Comparison of ENCODE assay signal across 22 cellular contexts in the genomic region with DNA sequence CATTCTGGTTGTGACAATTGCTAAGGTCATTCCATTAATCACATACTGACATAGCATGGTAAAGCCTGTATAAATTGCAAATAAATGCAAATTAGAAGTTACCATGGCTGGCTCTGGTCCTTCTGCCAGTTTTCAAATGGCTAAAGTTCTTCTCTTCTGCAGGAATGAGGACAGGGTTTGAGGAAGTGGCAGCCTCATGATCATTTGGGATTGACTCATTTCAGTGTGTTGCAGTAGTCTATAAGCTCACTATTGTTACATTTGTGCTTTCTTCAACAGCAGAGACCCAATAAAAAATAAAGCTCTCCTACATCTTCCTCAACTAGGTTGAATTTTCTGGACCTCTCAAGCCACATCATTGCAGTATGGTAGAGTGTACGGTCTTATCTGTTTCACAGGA.
"Had no signal": no experiment of that assay in that cellular context is flagged by ENCODE, and none has a peak within 500 bp of the region (broad histone marks: within the 10 kb centered on the region; RNA-seq: fewer than 3 reads in every experiment).

No MANE protein-coding gene starts in this region.

- H3K4me3 ChIP-seq: coronary artery, heart left ventricle, right atrium auricular region, sigmoid colon, skin epidermis, stomach, thoracic aorta, transverse colon had no signal

- DNase-seq: effector CD4-positive, alpha-beta T cell; endodermal cell; heart left ventricle; hippocampal formation; kidney glomerular epithelial cell; mesendoderm; naive thymus-derived CD4-positive, alpha-beta T cell; nephron progenitor cell; posterior cingulate gyrus; sigmoid colon; stimulated activated CD4-positive, alpha-beta T cell treated with anti-CD3 and anti-CD28 coated beads, Interleukin-2, amount 100 ng/mL, for 24 hours; stimulated activated CD4-positive, alpha-beta T cell treated with anti-CD3 and anti-CD28 coated beads, Interleukin-4, amount 100 ng/mL, for 4 hours; stimulated activated naive B cell treated with anti-CD40 and anti-IgM and Interleukin-4, amounts not matched to agents 10 μg/mL and 1 μg/mL and 100 μg/mL, for 72 hours; stomach; substantia nigra; transverse colon had no signal

- H3K27ac Mint-ChIP-seq: endodermal cell; naive thymus-derived CD4-positive, alpha-beta T cell; nephron progenitor cell; stimulated activated naive B cell treated with anti-CD40 and anti-IgM and Interleukin-4, amounts not matched to agents 10 μg/mL and 1 μg/mL and 100 μg/mL, for 72 hours had no signal

- H3K27me3 ChIP-seq: heart left ventricle, right atrium auricular region, sigmoid colon, stomach, transverse colon had no signal

- H3K36me3 ChIP-seq: right atrium auricular region, sigmoid colon, thoracic aorta, transverse colon had no signal

- H3K27me3 Mint-ChIP-seq: naive thymus-derived CD4-positive, alpha-beta T cell had no signal

- H3K4me3 Mint-ChIP-seq: endodermal cell; naive thymus-derived CD4-positive, alpha-beta T cell; nephron progenitor cell; stimulated activated naive B cell treated with anti-CD40 and anti-IgM and Interleukin-4, amounts not matched to agents 10 μg/mL and 1 μg/mL and 100 μg/mL, for 72 hours had no signal

- H3K9me3 ChIP-seq: heart left ventricle, right atrium auricular region, sigmoid colon, stomach, thoracic aorta, transverse colon had no signal

- FAIRE-seq: endothelial cell of umbilical vein, frontal cortex had no signal

- H3K27ac ChIP-seq: coronary artery, heart left ventricle, right atrium auricular region, sigmoid colon, skin epidermis, stomach, thoracic aorta, transverse colon had no signal

- H3K36me3 Mint-ChIP-seq: naive thymus-derived CD4-positive, alpha-beta T cell had no signal

- H3K9me3 Mint-ChIP-seq: endodermal cell; naive thymus-derived CD4-positive, alpha-beta T cell; nephron progenitor cell; stimulated activated naive B cell treated with anti-CD40 and anti-IgM and Interleukin-4, amounts not matched to agents 10 μg/mL and 1 μg/mL and 100 μg/mL, for 72 hours had no signal
